Comparison of ENCODE assay signal across 17 cellular contexts in genomic region chr1:156754219-156754618, GRCh38. TPM values are rescaled to one million over a fixed set of nuclear protein-coding genes. Genes with fewer than 3 reads are reported as not detected.
DNase-seq lines count a peak whose midpoint lies in the region.
"Had no signal": no experiment of that assay in that cellular context is flagged by ENCODE, and none has a peak within 500 bp of the region (broad histone marks: within the 10 kb centered on the region; RNA-seq: fewer than 3 reads in every experiment).

No MANE protein-coding gene starts in this region.

- no peaks in the 10 kb centered on the region for H3K9me2 ChIP-seq in Karpas-422 (replicated peaks; ENCODE audit: insufficient read depth, low read length)

- H3K4me1 ChIP-seq in BLaER1 = peaks cover 36% of the 10 kb centered on the region
- peaks cover 24% of the 10 kb centered on the region for H3K4me1 ChIP-seq in Karpas-422 (ENCODE audit: low read length)

- peak overlapping the region; percentile 100; the same call in 1 of the 2 replicates for H3K9ac ChIP-seq in BLaER1
- no peak overlapping the region for H3K9ac ChIP-seq in Karpas-422 (ENCODE audit: low read length)

- peaks cover 13% of the 10 kb centered on the region for H3K36me3 Mint-ChIP-seq in T-helper 2 cell treated with Interferon-gamma antibody and Interleukin-4, amounts not matched to agents 5 μg/mL and 100 μg/mL, for 36 hours (ENCODE audit: low read depth)

- H3K4me3 ChIP-seq in BLaER1 (peak overlapping the region; percentile 12; the same call in 1 of the 2 replicates), H7 (ENCODE audit: insufficient read depth, low read depth, low read length) (no peak overlapping the region), Karpas-422 (ENCODE audit: low read length) (no peak overlapping the region)

- no peaks in the 10 kb centered on the region for H3K27me3 Mint-ChIP-seq in T-helper 2 cell treated with Interferon-gamma antibody and Interleukin-4, amounts not matched to agents 5 μg/mL and 100 μg/mL, for 36 hours (ENCODE audit: low read depth)

- no peak overlapping the region for H3K4me3 Mint-ChIP-seq in T-helper 2 cell treated with Interferon-gamma antibody and Interleukin-4, amounts not matched to agents 5 μg/mL and 100 μg/mL, for 36 hours

- peak; percentile 6 for DNase-seq in H7
- peak; percentile 59 to 77 for DNase-seq in NCI-H526 (lab: John Stamatoyannopoulos, UW)
- DNase-seq in mesenteric fat pad (ENCODE audit: low spot score) = peak; percentile 68
- DNase-seq in Karpas-422 = no peak
- DNase-seq in activated gamma-delta T cell (lab: John Stamatoyannopoulos, UW) = no peak
- no peak for DNase-seq in NAMALWA (ENCODE audit: low spot score)
- no peak for DNase-seq in T-helper 2 cell treated with Interferon-gamma antibody and Interleukin-4, amounts not matched to agents 5 μg/mL and 100 μg/mL, for 36 hours (ENCODE audit: low spot score)
- DNase-seq: activated gamma-delta T cell treated with Interleukin-2 at 50 U/mL for 16 hours; AML-193; anterior cingulate cortex; DND-41; KG1; left colon; NCI-H146; occipital lobe; stimulated activated CD4-positive, alpha-beta T cell treated with anti-CD3 and anti-CD28 coated beads, Interleukin-4, amount 100 ng/mL, for 4 hours had no signal

- no peaks in the 10 kb centered on the region for H3K9me3 Mint-ChIP-seq in T-helper 2 cell treated with Interferon-gamma antibody and Interleukin-4, amounts not matched to agents 5 μg/mL and 100 μg/mL, for 36 hours

- peaks cover 36% of the 10 kb centered on the region for H3K79me2 ChIP-seq in Karpas-422 (ENCODE audit: low read length)

- H3K27me3 ChIP-seq in BLaER1 (no peaks in the 10 kb centered on the region), H7 (ENCODE audit: control insufficient read depth, insufficient read depth, low read length) (no peaks in the 10 kb centered on the region), Karpas-422 (ENCODE audit: low read length) (no peaks in the 10 kb centered on the region)

- peaks cover 20% of the 10 kb centered on the region for H3K4me1 Mint-ChIP-seq in T-helper 2 cell treated with Interferon-gamma antibody and Interleukin-4, amounts not matched to agents 5 μg/mL and 100 μg/mL, for 36 hours (ENCODE audit: low read depth)

- H3K27ac ChIP-seq in BLaER1 (peak overlapping the region; percentile 98), Karpas-422 (ENCODE audit: low read length) (no peak overlapping the region)

- H3K9me3 ChIP-seq in BLaER1 (no peaks in the 10 kb centered on the region), Karpas-422 (ENCODE audit: low read length) (no peaks in the 10 kb centered on the region)

- H3K27ac Mint-ChIP-seq in T-helper 2 cell treated with Interferon-gamma antibody and Interleukin-4, amounts not matched to agents 5 μg/mL and 100 μg/mL, for 36 hours = no peak overlapping the region

- H4K20me1 ChIP-seq in BLaER1 = no peaks in the 10 kb centered on the region
- no peaks in the 10 kb centered on the region for H4K20me1 ChIP-seq in Karpas-422 (ENCODE audit: insufficient read depth, low read depth, low read length)

- H3K36me3 ChIP-seq in BLaER1 = peaks cover 6% of the 10 kb centered on the region; the same call in 1 of the 2 replicates
- no peaks in the 10 kb centered on the region for H3K36me3 ChIP-seq in H7 (replicated peaks; ENCODE audit: control insufficient read depth, insufficient read depth, low read length)
- H3K36me3 ChIP-seq in Karpas-422 (ENCODE audit: insufficient read depth, low read length) = no peaks in the 10 kb centered on the region

- no peak overlapping the region for H2AFZ ChIP-seq in Karpas-422 (ENCODE audit: low read length)

- H3K4me2 ChIP-seq in BLaER1 = peak overlapping the region; percentile 94
- H3K4me2 ChIP-seq in Karpas-422 (ENCODE audit: low read depth, low read length, poor library complexity, severe bottlenecking) = no peak overlapping the region

RNA-seq across cellular contexts. Expression of gene HDGF, which starts 2.7 kb away (rescaled TPM):
- 408 and 515 TPM in 2 replicates for total RNA-seq in H7 (2014; rRNA removed; shearing (Covaris generic))
- 154 TPM for total RNA-seq in mesenteric fat pad
- 191 and 237 TPM in 2 replicates for total RNA-seq in Karpas-422 (2014; rRNA removed; shearing (Covaris generic); ENCODE audit: low replicate concordance)

RNA-seq across cellular contexts. Expression of gene PRCC, which starts 13.1 kb away (rescaled TPM):
- total RNA-seq in H7 (2014; rRNA removed; shearing (Covaris generic)) = 90.6 and 107 TPM in 2 replicates
- 64.4 TPM for total RNA-seq in mesenteric fat pad
- total RNA-seq in Karpas-422 (2014; rRNA removed; shearing (Covaris generic); ENCODE audit: low replicate concordance) = 39.6 and 50.0 TPM in 2 replicates

RNA-seq across cellular contexts. Expression of gene MRPL24, which starts 13.3 kb away (rescaled TPM):
- 92.1 and 105 TPM in 2 replicates for total RNA-seq in H7 (2014; rRNA removed; shearing (Covaris generic))
- 89.6 TPM for total RNA-seq in mesenteric fat pad
- total RNA-seq in Karpas-422 (2014; rRNA removed; shearing (Covaris generic); ENCODE audit: low replicate concordance) = 102 and 113 TPM in 2 replicates

RNA-seq across cellular contexts. Expression of gene ISG20L2, which starts 25.7 kb away (rescaled TPM):
- total RNA-seq in H7 (2014; rRNA removed; shearing (Covaris generic)) = 55.2 and 56.4 TPM in 2 replicates
- total RNA-seq in mesenteric fat pad = 24.4 TPM
- 17.9 and 18.4 TPM in 2 replicates for total RNA-seq in Karpas-422 (2014; rRNA removed; shearing (Covaris generic); ENCODE audit: low replicate concordance)

RNA-seq across cellular contexts. Expression of gene METTL25B, which starts 25.9 kb away (rescaled TPM):
- 25.7 and 33.1 TPM in 2 replicates for total RNA-seq in H7 (2014; rRNA removed; shearing (Covaris generic))
- 20.0 TPM for total RNA-seq in mesenteric fat pad
- total RNA-seq in Karpas-422 (2014; rRNA removed; shearing (Covaris generic); ENCODE audit: low replicate concordance) = 22.8 and 26.5 TPM in 2 replicates

Comparison
In these comparisons a context has a peak if more than half of its experiments do, and no peak if none do; other contexts are left out.
1. DNase-seq: peak in H7 (single experiment), NCI-H526 (2 of 2) and mesenteric fat pad (single experiment); none in Karpas-422 (single experiment), activated gamma-delta T cell (single experiment), NAMALWA (single experiment) and T-helper 2 cell treated with Interferon-gamma antibody and Interleukin-4, amounts not matched to agents 5 μg/mL and 100 μg/mL, for 36 hours (single experiment).